In the genomic region with DNA sequence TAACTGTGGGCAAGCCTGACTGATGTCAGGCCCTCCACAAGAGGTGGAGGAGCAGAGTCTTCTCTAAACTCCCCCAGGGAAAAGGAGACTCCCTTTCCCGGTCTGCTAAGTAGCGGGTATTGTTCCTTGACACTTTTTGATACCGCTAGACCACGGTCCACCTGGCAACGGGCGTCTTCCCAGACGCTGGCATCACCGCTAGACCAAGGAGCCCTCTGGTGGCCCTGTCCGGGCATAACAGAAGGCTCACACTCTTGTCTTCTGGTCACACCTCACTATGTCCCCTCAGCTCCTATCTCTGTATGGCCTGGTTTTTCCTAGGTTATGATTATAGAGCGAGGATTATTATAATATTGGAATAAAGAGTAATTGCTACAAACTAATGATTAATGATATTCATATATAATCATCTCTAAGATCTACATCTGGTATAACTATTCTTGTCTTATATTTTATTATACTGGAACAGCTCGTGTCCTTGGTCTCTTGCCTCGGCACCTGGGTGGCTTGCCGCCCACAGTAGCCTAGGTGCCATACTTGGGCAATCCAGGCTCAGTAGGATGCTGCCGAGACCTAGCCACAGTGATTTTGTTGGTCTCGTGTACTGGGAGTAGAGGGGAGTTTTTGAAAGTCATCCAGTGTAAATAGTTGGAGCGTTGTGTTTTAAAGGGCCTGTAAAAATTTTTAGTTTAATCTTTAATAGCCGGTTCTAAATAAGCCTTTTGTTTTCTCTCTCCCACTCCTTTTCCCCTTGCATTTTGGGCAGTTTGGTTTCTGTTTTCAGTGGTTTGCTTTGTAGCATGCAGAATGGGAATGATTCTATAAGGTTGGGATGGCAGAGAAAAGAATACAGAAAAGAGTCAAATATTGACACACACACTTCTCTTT, we compare ENCODE assay signal across 8 cellular contexts.
DNase-seq lines count a peak whose midpoint lies in the region; ATAC-seq and TF ChIP-seq lines count a peak whose summit lies in the region.
"Not testable (repeated sequence)": the region's sequence is repeated elsewhere in the genome, so short reads cannot be mapped to it uniquely, and the experiment has no call there.

No MANE protein-coding gene starts in this region.

- not testable (repeated sequence) for H3K27me3 Mint-ChIP-seq in osteocyte (ENCODE audit: unreplicated experiment)

- not testable (repeated sequence) for TF ChIP-seq POLR2A in esophagus squamous epithelium (IDR thresholded peaks at IDR 0.05); transverse colon (IDR thresholded peaks at IDR 0.05)

- in situ Hi-C loops in astrocyte of the cerebellum (cut with HindIII; ENCODE audit: low sequenced_read_pairs); transverse colon (cut with MboI; ENCODE audit: low pct_ligation_motif_present in 1 of 4, low pct_unique_long_range_greater_than_20kb in 1 of 4, low sequenced_read_pairs in 3 of 4): not testable (repeated sequence)

- WGBS in esophagus squamous epithelium, 2 donors, result 60 to 78% methylated on average over 17 of the region's 17 CpGs
- 51 to 54% methylated on average over 3 to 17 of the region's 17 CpGs for WGBS in transverse colon (ENCODE audit: low coverage in 1 of 2), 2 donors

- H3K27ac ChIP-seq in RWPE2 (ENCODE audit: poor library complexity, severe bottlenecking) (peak overlapping the region; percentile 10), transverse colon (peak overlapping the region in 1 of 4 donors; percentile 4)
- not testable (repeated sequence) for H3K27ac ChIP-seq in esophagus squamous epithelium

- not testable (repeated sequence) for H3K9me3 ChIP-seq in RWPE2 (ENCODE audit: severe bottlenecking); esophagus squamous epithelium; transverse colon

- H3K27ac Mint-ChIP-seq in osteocyte (ENCODE audit: unreplicated experiment), result not testable (repeated sequence)

- not testable (repeated sequence) for H3K9me3 Mint-ChIP-seq in osteocyte (ENCODE audit: unreplicated experiment)

- TF ChIP-seq CTCF in RWPE2 (IDR thresholded peaks at IDR 0.05; ENCODE audit: poor library complexity, severe bottlenecking) (peak; percentile 80), astrocyte of the cerebellum (IDR thresholded peaks at IDR 0.05; ENCODE audit: low read depth, low read length, missing control alignments) (peak; percentile 15), esophagus squamous epithelium (IDR thresholded peaks at IDR 0.05) (peak in 4 of 6 experiments; percentile 40 to 56 (median 52)), osteocyte (IDR thresholded peaks at IDR 0.05) (peak; percentile 66), transverse colon (IDR thresholded peaks at IDR 0.05) (peak; percentile 35 to 54 (median 41))

- intact Hi-C loops in esophagus squamous epithelium (cut with DNase I); transverse colon (cut with DNase I; ENCODE audit: low total_unique reads): not testable (repeated sequence)

- H3K36me3 ChIP-seq in RWPE2 (ENCODE audit: low read depth); esophagus squamous epithelium; transverse colon: not testable (repeated sequence)

- DNase-seq in COLO668 (lab: John Stamatoyannopoulos, UW; ENCODE audit: unreplicated experiment) (peak; percentile 1), kidney tubule cell (ENCODE audit: low spot score) (peak; percentile 34)
- not testable (repeated sequence) for DNase-seq in RWPE2 (ENCODE audit: low spot score); astrocyte of the cerebellum (ENCODE audit: low read depth); esophagus squamous epithelium (lab: John Stamatoyannopoulos, UW); osteocyte (ENCODE audit: extremely low spot score, unreplicated experiment); transverse colon

- H3K36me3 Mint-ChIP-seq in osteocyte (ENCODE audit: unreplicated experiment), result not testable (repeated sequence)

- not testable (repeated sequence) for H3K4me3 ChIP-seq in RWPE2 (ENCODE audit: severe bottlenecking); astrocyte of the cerebellum (ENCODE audit: low read depth, low read length); esophagus squamous epithelium; transverse colon

- ATAC-seq in RWPE2 (ENCODE audit: low read depth), result not testable (repeated sequence)

- H3K4me1 ChIP-seq in RWPE2 (ENCODE audit: insufficient read depth, poor library complexity, severe bottlenecking), result peaks cover 20% of the 10 kb centered on the region
- H3K4me1 ChIP-seq in esophagus squamous epithelium, transverse colon: not testable (repeated sequence)

- not testable (repeated sequence) for H3K27me3 ChIP-seq in RWPE2 (ENCODE audit: insufficient read depth, poor library complexity, severe bottlenecking); esophagus squamous epithelium; transverse colon

- H3K4me3 Mint-ChIP-seq in osteocyte (ENCODE audit: unreplicated experiment), result not testable (repeated sequence)

- H3K4me1 Mint-ChIP-seq in osteocyte (ENCODE audit: unreplicated experiment), result not testable (repeated sequence)

- TF ChIP-seq RAD21 in Ishikawa (IDR thresholded peaks at IDR 0.05; ENCODE audit: low read depth), result peak; percentile 7; the same call in 1 of the 2 replicates

- TF ChIP-seq EP300 in Ishikawa (IDR thresholded peaks at IDR 0.05; ENCODE audit: borderline replicate concordance); transverse colon (IDR thresholded peaks at IDR 0.05; ENCODE audit: low read depth): not testable (repeated sequence)

Comparison
In these comparisons a context has a peak if more than half of its experiments do, and no peak if none do; other contexts are left out.
1. CTCF ChIP-seq: peak in every context shown above with its lines; median percentile 80 in RWPE2; 66 in osteocyte; 52 in esophagus squamous epithelium; 41 in transverse colon; 15 in astrocyte of the cerebellum.